Comparison of ENCODE assay signal across 22 cellular contexts in genomic region chr22:45648320-45649070, GRCh38. TPM values are rescaled to one million over a fixed set of nuclear protein-coding genes. Genes with fewer than 3 reads are reported as not detected.
DNase-seq lines count a peak whose midpoint lies in the region; ATAC-seq, FAIRE-seq and TF ChIP-seq lines count a peak whose summit lies in the region.
"Had no signal": no experiment of that assay in that cellular context is flagged by ENCODE, and none has a peak within 500 bp of the region (broad histone marks: within the 10 kb centered on the region; RNA-seq: fewer than 3 reads in every experiment).

No MANE protein-coding gene starts in this region.

- H3K14ac ChIP-seq in neuronal stem cell (ENCODE audit: low read length) = peak overlapping the region; percentile 64

- H2AK5ac ChIP-seq in neuronal stem cell (ENCODE audit: low read depth, low read length) = peak overlapping the region; percentile 81

- no peaks in the 10 kb centered on the region for H3K9me3 Mint-ChIP-seq in natural killer cell
- H3K9me3 Mint-ChIP-seq: activated naive CD8-positive, alpha-beta T cell treated with anti-CD3 and anti-CD28 coated beads, Interleukin-2, amount 50 U/mL, for 24 hours; activated T-helper 2 cell treated with anti-CD3 and anti-CD28 coated beads, Interferon-gamma antibody, Interleukin-2, Interleukin-4, amounts not matched to agents 10 μg/mL and 5 μg/mL and 100 μg/mL, durations not matched to agents 14 hours and 24 hours and 36 hours; naive B cell had no signal

- H3K36me3 Mint-ChIP-seq in natural killer cell = no peaks in the 10 kb centered on the region
- H3K36me3 Mint-ChIP-seq: naive B cell had no signal

- no peak for ATAC-seq in GM18519 (IDR thresholded peaks at IDR 0.05; ENCODE audit: low FRiP score, unreplicated experiment)
- ATAC-seq in HG02970 (IDR thresholded peaks at IDR 0.05; ENCODE audit: low FRiP score, unreplicated experiment) = no peak
- ATAC-seq in natural killer cell = no peak
- ATAC-seq: activated naive CD8-positive, alpha-beta T cell treated with anti-CD3 and anti-CD28 coated beads, Interleukin-2, amount 50 U/mL, for 24 hours had no signal

- peak overlapping the region; percentile 89 for H2BK15ac ChIP-seq in neuronal stem cell (ENCODE audit: low read length)

- H3K27ac Mint-ChIP-seq in natural killer cell = no peak overlapping the region
- H3K27ac Mint-ChIP-seq: activated naive CD8-positive, alpha-beta T cell treated with anti-CD3 and anti-CD28 coated beads, Interleukin-2, amount 50 U/mL, for 24 hours; activated T-helper 2 cell treated with anti-CD3 and anti-CD28 coated beads, Interferon-gamma antibody, Interleukin-2, Interleukin-4, amounts not matched to agents 10 μg/mL and 5 μg/mL and 100 μg/mL, durations not matched to agents 14 hours and 24 hours and 36 hours; B cell had no signal

- H3K4me1 ChIP-seq in neuronal stem cell (ENCODE audit: control insufficient read depth in 2 of 2, insufficient read depth in 1 of 2, low read depth in 1 of 2, low read length in 2 of 2) = peaks cover 0 to 10% of the 10 kb centered on the region in 2 donors
- H3K4me1 ChIP-seq: parathyroid adenoma had no signal

- H4K8ac ChIP-seq in neuronal stem cell (ENCODE audit: low read depth, low read length) = no peak overlapping the region

- intact Hi-C loops in natural killer cell (cut with micrococcal nuclease) = no loop called here

- H3K23ac ChIP-seq in neuronal stem cell (ENCODE audit: low read depth, low read length, poor library complexity) = peak overlapping the region; percentile 86

- no peak overlapping the region for H3K4me2 ChIP-seq in neuronal stem cell (ENCODE audit: insufficient read depth, low read length, poor library complexity, severe bottlenecking)
- H3K4me2 ChIP-seq: hepatocyte had no signal

- H3K4me1 Mint-ChIP-seq in natural killer cell = peaks cover 9 to 20% of the 10 kb centered on the region in 2 donors

- no peak overlapping the region for H3K4me3 Mint-ChIP-seq in natural killer cell
- H3K4me3 Mint-ChIP-seq: activated naive CD8-positive, alpha-beta T cell treated with anti-CD3 and anti-CD28 coated beads, Interleukin-2, amount 50 U/mL, for 24 hours; B cell; naive B cell had no signal

- no peaks in the 10 kb centered on the region for H3K36me3 ChIP-seq in neuronal stem cell (replicated peaks in 1 of 2; ENCODE audit: control insufficient read depth in 2 of 2, insufficient read depth in 2 of 2, low read length in 2 of 2)
- H3K36me3 ChIP-seq: Peyer's patch had no signal

- TF ChIP-seq CTCF in natural killer cell (IDR thresholded peaks at IDR 0.05) = no peak

- no peak overlapping the region for H3K9ac ChIP-seq in neuronal stem cell (ENCODE audit: low read depth, low read length, poor library complexity)
- H3K9ac ChIP-seq: parathyroid adenoma had no signal

- H2BK5ac ChIP-seq in neuronal stem cell (ENCODE audit: low read length) = peak overlapping the region; percentile 93

- no peak overlapping the region for H2BK120ac ChIP-seq in neuronal stem cell (ENCODE audit: low read depth, low read length)

- H3K4ac ChIP-seq in neuronal stem cell (ENCODE audit: low read length) = peak overlapping the region; percentile 56

- no CpG with 5 or more reads among the region's 24 CpGs for WGBS in neuronal stem cell (ENCODE audit: extremely low coverage in 2 of 2, insufficient read length in 2 of 2, insufficient replicate concordance in 1 of 2), 2 donors

- TF ChIP-seq POLR2A in GM12891 (IDR thresholded peaks at IDR 0.05; ENCODE audit: low read depth, low read length) = no peak

- H4K91ac ChIP-seq in neuronal stem cell (ENCODE audit: low read depth, low read length, poor library complexity) = no peak overlapping the region

- peaks cover 28 to 33% of the 10 kb centered on the region in 2 donors for H3K27me3 Mint-ChIP-seq in natural killer cell (ENCODE audit: low read depth in 2 of 2)

- H3K27me3 ChIP-seq in neuronal stem cell (ENCODE audit: control insufficient read depth in 3 of 3, insufficient read depth in 3 of 3, low read depth in 1 of 3, low read length in 3 of 3) = peaks cover 0 to 24% (median 15%) of the 10 kb centered on the region in 3 experiments
- H3K27me3 ChIP-seq: hepatocyte, Peyer's patch had no signal

- peaks cover 0 to 2% of the 10 kb centered on the region in 2 donors for H3K9me3 ChIP-seq in neuronal stem cell (replicated peaks in 1 of 2; ENCODE audit: control insufficient read depth in 2 of 2, insufficient read depth in 1 of 2, low read depth in 1 of 2, low read length in 2 of 2)
- H3K9me3 ChIP-seq: Peyer's patch had no signal

- no peak overlapping the region for H3K4me3 ChIP-seq in neuronal stem cell (ENCODE audit: low read length in 2 of 2)
- H3K4me3 ChIP-seq: hepatocyte, lung, Peyer's patch, SK-N-MC had no signal

- H3K27ac ChIP-seq in angular gyrus (ENCODE audit: low read depth, low read length) = peak overlapping the region; percentile 29
- H3K27ac ChIP-seq in neuronal stem cell (replicated peaks; ENCODE audit: low read length) = no peak overlapping the region
- H3K27ac ChIP-seq: 22Rv1, hepatocyte, parathyroid adenoma, Peyer's patch, SK-N-MC had no signal

- H3K79me1 ChIP-seq in neuronal stem cell (ENCODE audit: low read depth, low read length) = no peaks in the 10 kb centered on the region

- FAIRE-seq in GM12891 (lab: Jason Lieb, UNC) = peak; percentile 23
- FAIRE-seq: islet of Langerhans had no signal

- H2BK12ac ChIP-seq in neuronal stem cell (ENCODE audit: low read length) = peak overlapping the region; percentile 92

- DNase-seq in DMS 273 (lab: John Stamatoyannopoulos, UW; ENCODE audit: unreplicated experiment) (peak; percentile 13), DMS 273 treated with DMSO at 0.1 percent for 48 hours (lab: John Stamatoyannopoulos, UW) (no peak), GM12891 (ENCODE audit: insufficient read length, low spot score) (no peak), neuronal stem cell (ENCODE audit: low spot score) (no peak), natural killer cell (no peak)
- DNase-seq: activated naive CD8-positive, alpha-beta T cell treated with anti-CD3 and anti-CD28 coated beads, Interleukin-2, amount 50 U/mL, for 24 hours; cortex of kidney; naive B cell; NCI-H1048; T-helper 9 cell had no signal

- no peak overlapping the region for H2AFZ ChIP-seq in neuronal stem cell (ENCODE audit: low read length)
- H2AFZ ChIP-seq: hepatocyte, parathyroid adenoma had no signal

- peak overlapping the region; percentile 87 for H3K18ac ChIP-seq in neuronal stem cell (ENCODE audit: low read length)

TF ChIP-seq in GM12891, 5 proteins besides CTCF, POLR2A, EP300 and RAD21:
- TF ChIP-seq SPI1 (IDR thresholded peaks at IDR 0.05; ENCODE audit: low read depth, low read length) (peak; percentile 39; the same call in 1 of the 2 replicates), POLR2AphosphoS5 (IDR thresholded peaks at IDR 0.05; ENCODE audit: low read depth, low read length) (no peak)
TF ChIP-seq in GM12891: peak in this region for 1.

RNA-seq across cellular contexts. Expression of gene ATXN10, which starts 23.1 kb away (rescaled TPM):
- 118 TPM for polyA plus RNA-seq in GM12891 (2012; ENCODE audit: low read depth, missing spikeins)
- 89.3 TPM for polyA plus RNA-seq in neuronal stem cell (2013, experiment 1 of 2)
- polyA plus RNA-seq in neuronal stem cell (2013, experiment 2 of 2) = 84.7 TPM
- 10 to 100 TPM; 79.3 to 90.5 (median 88.8) TPM for total RNA-seq in natural killer cell
